Comparison of ENCODE assay signal across 12 cellular contexts in genomic region chr2:157894694-157895450, GRCh38. TPM values are rescaled to one million over a fixed set of nuclear protein-coding genes. Genes with fewer than 3 reads are reported as not detected.
DNase-seq lines count a peak whose midpoint lies in the region; ATAC-seq and TF ChIP-seq lines count a peak whose summit lies in the region.
"Had no signal": no experiment of that assay in that cellular context is flagged by ENCODE, and none has a peak within 500 bp of the region (broad histone marks: within the 10 kb centered on the region; RNA-seq: fewer than 3 reads in every experiment).

No MANE protein-coding gene starts in this region.

- no peaks in the 10 kb centered on the region for H3K36me3 ChIP-seq in skeletal muscle satellite cell (ENCODE audit: insufficient read depth, low read length)

- ATAC-seq in activated T-cell treated with anti-CD3 and anti-CD28 coated beads, Interleukin-2, amount 50 U/mL, for 72 hours (replicated peaks in 1 of 2), result no peak
- ATAC-seq in Right ventricle myocardium superior (ENCODE audit: poor library complexity) (no peak), GM21825 (IDR thresholded peaks at IDR 0.05; ENCODE audit: unreplicated experiment) (no peak)

- H3K36me3 Mint-ChIP-seq in activated T-cell treated with anti-CD3 and anti-CD28 coated beads, Interleukin-2, amount 50 U/mL, for 72 hours (ENCODE audit: insufficient read depth in 2 of 2), result peaks cover 1 to 2% of the 10 kb centered on the region in 2 donors

- H3K27me3 ChIP-seq in skeletal muscle satellite cell (ENCODE audit: control insufficient read depth, insufficient read depth, low read length), result no peaks in the 10 kb centered on the region

- H3K9ac ChIP-seq in skeletal muscle satellite cell (ENCODE audit: low read depth, low read length), result peak overlapping the region; percentile 46

- H3K4me3 ChIP-seq in cardiac fibroblast (replicated peaks in 1 of 2; ENCODE audit: low read depth in 2 of 2, low read length in 2 of 2) (no peak overlapping the region), skeletal muscle satellite cell (ENCODE audit: low read length) (peak overlapping the region; percentile 53)

- no peak for DNase-seq in activated T-cell treated with anti-CD3 and anti-CD28 coated beads, Interleukin-2, amount 50 U/mL, for 72 hours
- DNase-seq in activated T-cell treated with anti-CD3 and anti-CD28 coated beads, Interleukin-2, amount 50 U/mL, for 1 hour, result no peak
- DNase-seq in MV-4-11 (lab: John Stamatoyannopoulos, UW) (peak; percentile 60), cardiac fibroblast (ENCODE audit: low read depth in 2 of 2) (peak; percentile 49 to 75), Right ventricle myocardium superior (no peak), midbrain (lab: John Stamatoyannopoulos, UW) (no peak)
- DNase-seq: activated T-cell treated with anti-CD3 and anti-CD28 coated beads, Interleukin-2, amount 50 U/mL, for 48 hours; Caco-2; NCI-H446 treated with DMSO at 0.1 percent for 48 hours had no signal

- peaks cover 90% of the 10 kb centered on the region for H3K4me1 Mint-ChIP-seq in activated T-cell treated with anti-CD3 and anti-CD28 coated beads, Interleukin-2, amount 50 U/mL, for 72 hours (ENCODE audit: low read depth)

- H3K27ac Mint-ChIP-seq in activated T-cell treated with anti-CD3 and anti-CD28 coated beads, Interleukin-2, amount 50 U/mL, for 72 hours, result no peak overlapping the region
- H3K27ac Mint-ChIP-seq: progenitor cell of endocrine pancreas had no signal

- intact Hi-C loops in Right ventricle myocardium superior (cut with DNase I), result no loop called here

- peak overlapping the region; percentile 45 to 51 for H3K4me3 Mint-ChIP-seq in activated T-cell treated with anti-CD3 and anti-CD28 coated beads, Interleukin-2, amount 50 U/mL, for 72 hours

- H3K9me3 ChIP-seq in skeletal muscle satellite cell (replicated peaks; ENCODE audit: low read length), result no peaks in the 10 kb centered on the region
- H3K9me3 ChIP-seq: Caco-2 had no signal

- TF ChIP-seq CTCF in cardiac fibroblast (IDR thresholded peaks at IDR 0.05; ENCODE audit: low read depth, low read length), result no peak

- no peaks in the 10 kb centered on the region for H3K27me3 Mint-ChIP-seq in activated T-cell treated with anti-CD3 and anti-CD28 coated beads, Interleukin-2, amount 50 U/mL, for 72 hours (ENCODE audit: low read depth)

- peaks cover 35% of the 10 kb centered on the region for H3K4me1 ChIP-seq in skeletal muscle satellite cell (ENCODE audit: control insufficient read depth, insufficient read depth, low read length)
- H3K4me1 ChIP-seq: Caco-2 had no signal

- H3K9me3 Mint-ChIP-seq in activated T-cell treated with anti-CD3 and anti-CD28 coated beads, Interleukin-2, amount 50 U/mL, for 72 hours, result peaks cover 0 to 1% of the 10 kb centered on the region in 2 donors

- H3K4me2 ChIP-seq in skeletal muscle satellite cell (ENCODE audit: low read length), result peak overlapping the region; percentile 73

RNA-seq across cellular contexts. Expression of gene ACVR1, which starts 18.7 kb away (rescaled TPM):
- total RNA-seq in activated T-cell treated with anti-CD3 and anti-CD28 coated beads, Interleukin-2, amount 50 U/mL, for 72 hours, result 10 to 100 TPM; 28.3 to 29.7 TPM
- total RNA-seq in skeletal muscle satellite cell (2012; rRNA removed), result 23.3 and 24.0 TPM in 2 replicates
- total RNA-seq in Right ventricle myocardium superior, result 28.9 TPM

Comparison
In these comparisons a context has a peak if more than half of its experiments do, and no peak if none do; other contexts are left out.
1. DNase-seq: peak in MV-4-11 (single experiment) and cardiac fibroblast (2 of 2); none in activated T-cell treated with anti-CD3 and anti-CD28 coated beads, Interleukin-2, amount 50 U/mL, for 72 hours (0 of 2), activated T-cell treated with anti-CD3 and anti-CD28 coated beads, Interleukin-2, amount 50 U/mL, for 1 hour (single experiment), Right ventricle myocardium superior (single experiment) and midbrain (single experiment).